ENCODE assay signal across 11 cellular contexts in the genomic region with DNA sequence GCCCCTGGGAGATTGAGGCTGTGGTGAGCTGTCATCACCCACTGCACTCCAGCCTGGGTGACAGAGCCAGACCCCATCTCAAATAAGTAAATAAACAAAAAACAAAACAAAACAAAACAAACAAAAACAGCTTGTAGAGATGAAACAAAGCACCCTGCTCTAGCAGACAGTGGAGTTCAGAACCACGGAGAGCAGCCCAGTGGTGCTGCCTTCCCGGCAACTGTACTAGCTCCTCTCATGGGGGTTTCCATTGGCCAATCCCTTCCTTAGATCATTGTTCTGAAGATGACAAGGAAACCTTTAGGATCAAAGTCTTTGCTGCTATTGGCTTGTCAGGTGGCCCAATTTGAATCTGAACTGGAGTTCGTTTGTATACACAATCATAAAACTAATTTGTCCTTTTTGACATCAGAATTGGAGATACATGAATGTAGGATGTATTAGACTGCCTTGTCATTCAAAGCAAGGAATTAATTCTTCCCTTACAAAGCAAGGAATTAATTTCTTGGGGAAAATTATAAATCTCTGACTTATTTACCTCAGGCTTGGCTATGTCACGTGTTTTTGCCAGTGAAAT. TPM values are rescaled to one million over a fixed set of nuclear protein-coding genes. Genes with fewer than 3 reads are reported as not detected.
DNase-seq lines count a peak whose midpoint lies in the region; FAIRE-seq and TF ChIP-seq lines count a peak whose summit lies in the region.
"Had no signal": no experiment of that assay in that cellular context is flagged by ENCODE, and none has a peak within 500 bp of the region (broad histone marks: within the 10 kb centered on the region; RNA-seq: fewer than 3 reads in every experiment).

No MANE protein-coding gene starts in this region.

- no peaks in the 10 kb centered on the region for H3K9me3 Mint-ChIP-seq in activated CD4-positive, alpha-beta T cell treated with anti-CD3 and anti-CD28 coated beads, Interleukin-2, amount 10 ng/mL, durations not matched to agents 7 days and 5 days
- H3K9me3 Mint-ChIP-seq: activated T-cell treated with anti-CD3 and anti-CD28 coated beads, Interleukin-2, amount 50 U/mL, for 72 hours; effector memory CD8-positive, alpha-beta T cell had no signal

- CTCF ChIA-PET in activated CD4-positive, alpha-beta T cell treated with anti-CD3 and anti-CD28 coated beads, Interleukin-2, amount 10 ng/mL, durations not matched to agents 7 days and 5 days (lab: Charles Lee): interaction anchor here (0.6 to 1.3 kb wide), 3 partner anchors 9 to 17 kb away, joined by 3 to 6 read pairs (median 5); no protein-coding TSS in a partner anchor
- CTCF ChIA-PET in GM10248 (lab: Yijun Ruan, JAX): interaction anchor here (1.5 kb wide), 1 partner anchor 11 kb away, joined by 3 read pairs; no protein-coding TSS in a partner anchor

- no peak overlapping the region for H3K4me3 Mint-ChIP-seq in activated CD4-positive, alpha-beta T cell treated with anti-CD3 and anti-CD28 coated beads, Interleukin-2, amount 10 ng/mL, durations not matched to agents 7 days and 5 days
- H3K4me3 Mint-ChIP-seq: activated T-cell treated with anti-CD3 and anti-CD28 coated beads, Interleukin-2, amount 50 U/mL, for 72 hours; effector memory CD8-positive, alpha-beta T cell had no signal

- peak; percentile 49 for DNase-seq in activated CD4-positive, alpha-beta T cell treated with anti-CD3 and anti-CD28 coated beads, Interleukin-2, amount 10 ng/mL, durations not matched to agents 7 days and 5 days
- no peak for DNase-seq in activated CD4-positive, alpha-beta T cell treated with anti-CD3 and anti-CD28 coated beads, Interleukin-2, amount 50 U/mL, for 4 hours
- DNase-seq in LNCaP clone FGC (ENCODE audit: low read depth): peak; percentile 3
- peak; percentile 65 for DNase-seq in astrocyte of the hippocampus (ENCODE audit: low read depth, low spot score)
- peak; percentile 41 for DNase-seq in myocyte (ENCODE audit: low read depth)
- no peak for DNase-seq in D341Med (ENCODE audit: low spot score)
- DNase-seq in D721Med (ENCODE audit: insufficient read length, low spot score): no peak
- no peak for DNase-seq in GM10248 (ENCODE audit: extremely low spot score)
- DNase-seq: activated T-cell treated with anti-CD3 and anti-CD28 coated beads, Interleukin-2, amount 50 U/mL, for 72 hours; effector memory CD8-positive, alpha-beta T cell; NCI-H1930 had no signal

- no peak overlapping the region for H3K4me3 ChIP-seq in LNCaP clone FGC (ENCODE audit: low read depth, low read length)

- POLR2A ChIA-PET in activated CD4-positive, alpha-beta T cell treated with anti-CD3 and anti-CD28 coated beads, Interleukin-2, amount 10 ng/mL, durations not matched to agents 7 days and 5 days (lab: Charles Lee): no interaction called here
- POLR2A ChIA-PET in GM10248 (lab: Yijun Ruan, JAX): no interaction called here

- FAIRE-seq in D721Med (lab: Jason Lieb, UNC): no peak

- H3K36me3 Mint-ChIP-seq in activated CD4-positive, alpha-beta T cell treated with anti-CD3 and anti-CD28 coated beads, Interleukin-2, amount 10 ng/mL, durations not matched to agents 7 days and 5 days (ENCODE audit: low read depth): no peaks in the 10 kb centered on the region

- no peak overlapping the region for H3K27ac Mint-ChIP-seq in activated CD4-positive, alpha-beta T cell treated with anti-CD3 and anti-CD28 coated beads, Interleukin-2, amount 10 ng/mL, durations not matched to agents 7 days and 5 days
- H3K27ac Mint-ChIP-seq: activated T-cell treated with anti-CD3 and anti-CD28 coated beads, Interleukin-2, amount 50 U/mL, for 72 hours; effector memory CD8-positive, alpha-beta T cell had no signal

- TF ChIP-seq CTCF in LNCaP clone FGC (IDR thresholded peaks at IDR 0.05; ENCODE audit: control insufficient read depth, extremely low read depth, insufficient read depth) (no peak), D721Med (IDR thresholded peaks at IDR 0.05; ENCODE audit: insufficient read depth, missing control alignments) (no peak), GM10248 (IDR thresholded peaks at IDR 0.05; ENCODE audit: control extremely low read depth, extremely low read depth, low read depth, missing control alignments) (no peak)

- H3K27me3 Mint-ChIP-seq in activated CD4-positive, alpha-beta T cell treated with anti-CD3 and anti-CD28 coated beads, Interleukin-2, amount 10 ng/mL, durations not matched to agents 7 days and 5 days: peaks cover 28% of the 10 kb centered on the region

- H3K4me1 Mint-ChIP-seq in activated CD4-positive, alpha-beta T cell treated with anti-CD3 and anti-CD28 coated beads, Interleukin-2, amount 10 ng/mL, durations not matched to agents 7 days and 5 days: no peaks in the 10 kb centered on the region

RNA-seq across cellular contexts. Expression of gene SYCN, which starts 19.7 kb away (rescaled TPM):
- not detected for total RNA-seq in activated CD4-positive, alpha-beta T cell treated with anti-CD3 and anti-CD28 coated beads, Interleukin-2, amount 10 ng/mL, durations not matched to agents 7 days and 5 days
- not detected in 2 replicates for total RNA-seq in myocyte
- not detected for polyA plus RNA-seq in myocyte (2012)
- total RNA-seq: activated T-cell treated with anti-CD3 and anti-CD28 coated beads, Interleukin-2, amount 50 U/mL, for 72 hours had no signal

RNA-seq across cellular contexts. Expression of gene IFNL3, which starts 21.0 kb away (rescaled TPM):
- not detected for total RNA-seq in activated CD4-positive, alpha-beta T cell treated with anti-CD3 and anti-CD28 coated beads, Interleukin-2, amount 10 ng/mL, durations not matched to agents 7 days and 5 days
- not detected in 2 replicates for total RNA-seq in myocyte
- not detected for polyA plus RNA-seq in myocyte (2012)

RNA-seq across cellular contexts. Expression of gene IFNL4, which starts 24.9 kb away (rescaled TPM):
- not detected for total RNA-seq in activated CD4-positive, alpha-beta T cell treated with anti-CD3 and anti-CD28 coated beads, Interleukin-2, amount 10 ng/mL, durations not matched to agents 7 days and 5 days
- not detected in 2 replicates for total RNA-seq in myocyte
- not detected for polyA plus RNA-seq in myocyte (2012)
- total RNA-seq: activated T-cell treated with anti-CD3 and anti-CD28 coated beads, Interleukin-2, amount 50 U/mL, for 72 hours had no signal

RNA-seq across cellular contexts. Expression of gene NCCRP1, which starts 27.0 kb away (rescaled TPM):
- not detected for total RNA-seq in activated CD4-positive, alpha-beta T cell treated with anti-CD3 and anti-CD28 coated beads, Interleukin-2, amount 10 ng/mL, durations not matched to agents 7 days and 5 days
- not detected in 2 replicates for total RNA-seq in myocyte
- not detected for polyA plus RNA-seq in myocyte (2012)
- total RNA-seq: activated T-cell treated with anti-CD3 and anti-CD28 coated beads, Interleukin-2, amount 50 U/mL, for 72 hours had no signal

RNA-seq across cellular contexts. Expression of gene IFNL2, which starts 44.4 kb away (rescaled TPM):
- total RNA-seq in activated CD4-positive, alpha-beta T cell treated with anti-CD3 and anti-CD28 coated beads, Interleukin-2, amount 10 ng/mL, durations not matched to agents 7 days and 5 days: not detected
- total RNA-seq in myocyte: not detected in 2 replicates
- polyA plus RNA-seq in myocyte (2012): not detected

Comparison
In these comparisons a context has a peak if more than half of its experiments do, and no peak if none do; other contexts are left out.
1. DNase-seq: peak in activated CD4-positive, alpha-beta T cell treated with anti-CD3 and anti-CD28 coated beads, Interleukin-2, amount 10 ng/mL, durations not matched to agents 7 days and 5 days (single experiment), LNCaP clone FGC (single experiment), astrocyte of the hippocampus (single experiment) and myocyte (single experiment); none in activated CD4-positive, alpha-beta T cell treated with anti-CD3 and anti-CD28 coated beads, Interleukin-2, amount 50 U/mL, for 4 hours (0 of 2), D341Med (single experiment), D721Med (single experiment) and GM10248 (single experiment).